Comparison of ENCODE assay signal across 1 cellular context in genomic region chr13:101576977-101577376, GRCh38.
TF ChIP-seq lines count a peak whose summit lies in the region.

No MANE protein-coding gene starts in this region.

TF ChIP-seq in HepG2, 621 proteins besides CTCF, POLR2A, EP300 and RAD21 (continued from another document and continues in another):
- 0 out of 4 replicates have a peak, but pooled peaks of 1 of the 2 experiments have one; percentile 17 for TF ChIP-seq KLF16 (CRISPR knock-in tag; IDR thresholded peaks at IDR 0.05)
- TF ChIP-seq GABPB1 (CRISPR knock-in tag; IDR thresholded peaks at IDR 0.05), result peak; percentile 25; the same call in 1 of the 2 replicates
- TF ChIP-seq HNF4G (IDR thresholded peaks at IDR 0.05; ENCODE audit: borderline replicate concordance, low read depth, low read length), result peak; percentile 51; the same call in 1 of the 2 replicates
- TF ChIP-seq HNF4G (CRISPR knock-in tag; IDR thresholded peaks at IDR 0.05; ENCODE audit: borderline replicate concordance, low read depth), result no peak
- peak; percentile 35; the same call in 1 of the 2 replicates for TF ChIP-seq MIER2 (CRISPR knock-in tag; IDR thresholded peaks at IDR 0.05)
- TF ChIP-seq XBP1 (CRISPR knock-in tag; IDR thresholded peaks at IDR 0.05), result no peak
- peak; percentile 89; the same call in 1 of the 2 replicates for TF ChIP-seq AHDC1 (CRISPR knock-in tag; IDR thresholded peaks at IDR 0.05; ENCODE audit: borderline replicate concordance)
- peak; percentile 94 for TF ChIP-seq FOXP1 (IDR thresholded peaks at IDR 0.05)
- peak; percentile 99 for TF ChIP-seq FOXP1 (CRISPR knock-in tag; IDR thresholded peaks at IDR 0.05)
- no peak for TF ChIP-seq SIN3B (IDR thresholded peaks at IDR 0.05; ENCODE audit: low read length)
- TF ChIP-seq MEF2D (CRISPR knock-in tag; IDR thresholded peaks at IDR 0.05), result 0 out of 2 replicates have a peak, but pooled peaks have one; percentile 21
- TF ChIP-seq ZNF768 (CRISPR knock-in tag; IDR thresholded peaks at IDR 0.05), result no peak
- 0 out of 2 replicates have a peak, but pooled peaks have one; percentile 16 for TF ChIP-seq STAG1 (CRISPR knock-in tag; IDR thresholded peaks at IDR 0.05)
- TF ChIP-seq EZH2 (conservative IDR thresholded peaks at IDR 0.05; ENCODE audit: low read depth, low read length), result no peak
- no peak for TF ChIP-seq ONECUT2 (CRISPR knock-in tag; IDR thresholded peaks at IDR 0.05)
- peak; percentile 44; the same call in 1 of the 2 replicates for TF ChIP-seq HHEX (CRISPR knock-in tag; IDR thresholded peaks at IDR 0.05)
- peak; percentile 25 for TF ChIP-seq TBL1XR1 (IDR thresholded peaks at IDR 0.05; ENCODE audit: borderline replicate concordance, low read length, partially characterized antibody)
- TF ChIP-seq GATAD2A (CRISPR knock-in tag; IDR thresholded peaks at IDR 0.05), result peak; percentile 90
- TF ChIP-seq NR2F6 (IDR thresholded peaks at IDR 0.05), result no peak
- 0 out of 2 replicates have a peak, but pooled peaks have one; percentile 16 for TF ChIP-seq NR2F6 (CRISPR knock-in tag; IDR thresholded peaks at IDR 0.05)
- TF ChIP-seq, protein P1, sequence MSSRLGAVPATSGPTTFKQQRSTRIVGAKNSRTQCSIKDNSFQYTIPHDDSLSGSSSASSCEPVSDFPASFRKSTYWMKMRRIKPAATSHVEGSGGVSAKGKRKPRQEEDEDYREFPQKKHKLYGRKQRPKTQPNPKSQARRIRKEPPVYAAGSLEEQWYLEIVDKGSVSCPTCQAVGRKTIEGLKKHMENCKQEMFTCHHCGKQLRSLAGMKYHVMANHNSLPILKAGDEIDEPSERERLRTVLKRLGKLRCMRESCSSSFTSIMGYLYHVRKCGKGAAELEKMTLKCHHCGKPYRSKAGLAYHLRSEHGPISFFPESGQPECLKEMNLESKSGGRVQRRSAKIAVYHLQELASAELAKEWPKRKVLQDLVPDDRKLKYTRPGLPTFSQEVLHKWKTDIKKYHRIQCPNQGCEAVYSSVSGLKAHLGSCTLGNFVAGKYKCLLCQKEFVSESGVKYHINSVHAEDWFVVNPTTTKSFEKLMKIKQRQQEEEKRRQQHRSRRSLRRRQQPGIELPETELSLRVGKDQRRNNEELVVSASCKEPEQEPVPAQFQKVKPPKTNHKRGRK (CRISPR knock-in tag; IDR thresholded peaks at IDR 0.05), result no peak
- TF ChIP-seq ZNF331 (CRISPR knock-in tag; IDR thresholded peaks at IDR 0.05), result peak; percentile 27; the same call in 1 of the 2 replicates
- TF ChIP-seq SALL1 (CRISPR knock-in tag; IDR thresholded peaks at IDR 0.05), result peak; percentile 89; the same call in 1 of the 2 replicates
- TF ChIP-seq ZNF790 (CRISPR knock-in tag; IDR thresholded peaks at IDR 0.05; ENCODE audit: borderline replicate concordance), result no peak
- TF ChIP-seq BHLHE40 (IDR thresholded peaks at IDR 0.05; ENCODE audit: low read length), result no peak
- peak; percentile 93 for TF ChIP-seq HNF4A (CRISPR knock-in tag; IDR thresholded peaks at IDR 0.05)
- peak; percentile 98 for TF ChIP-seq FOXO1 (CRISPR knock-in tag; IDR thresholded peaks at IDR 0.05)
- TF ChIP-seq MIXL1 (CRISPR knock-in tag; IDR thresholded peaks at IDR 0.05), result peak; percentile 83; the same call in 1 of the 2 replicates
- peak; percentile 92 for TF ChIP-seq FOXA3 (CRISPR knock-in tag; IDR thresholded peaks at IDR 0.05)
- no peak for TF ChIP-seq ZBTB43 (CRISPR knock-in tag; conservative IDR thresholded peaks at IDR 0.05)
- TF ChIP-seq HOXA9 (CRISPR knock-in tag; IDR thresholded peaks at IDR 0.05; ENCODE audit: borderline replicate concordance), result peak; percentile 73; the same call in 1 of the 2 replicates
- peak; percentile 43; the same call in 1 of the 2 replicates for TF ChIP-seq HDAC2 (CRISPR knock-in tag; IDR thresholded peaks at IDR 0.05)
- TF ChIP-seq TBX2 (CRISPR knock-in tag; IDR thresholded peaks at IDR 0.05; ENCODE audit: borderline replicate concordance), result peak; percentile 31; the same call in 1 of the 2 replicates
- TF ChIP-seq SOX6 (IDR thresholded peaks at IDR 0.05), result no peak
- peak; percentile 94 for TF ChIP-seq SOX6 (CRISPR knock-in tag; IDR thresholded peaks at IDR 0.05)
- TF ChIP-seq ZNF773 (CRISPR knock-in tag; IDR thresholded peaks at IDR 0.05; ENCODE audit: borderline replicate concordance), result no peak
- TF ChIP-seq HDAC1 (CRISPR knock-in tag; IDR thresholded peaks at IDR 0.05), result peak; percentile 49; the same call in 1 of the 2 replicates
- no peak; the same call in 1 of the 2 replicates for TF ChIP-seq TARDBP (CRISPR knock-in tag; IDR thresholded peaks at IDR 0.05)
- no peak for TF ChIP-seq ZNF337 (CRISPR knock-in tag; IDR thresholded peaks at IDR 0.05; ENCODE audit: borderline replicate concordance, low read depth)
- TF ChIP-seq ELF3 (CRISPR knock-in tag; IDR thresholded peaks at IDR 0.05), result peak; percentile 57
- no peak for TF ChIP-seq FOXA1 (IDR thresholded peaks at IDR 0.05)
- TF ChIP-seq FOXA1 (CRISPR knock-in tag; IDR thresholded peaks at IDR 0.05), result 0 out of 2 replicates have a peak, but pooled peaks have one; percentile 21
- peak; percentile 75 for TF ChIP-seq BCL6 (CRISPR knock-in tag; IDR thresholded peaks at IDR 0.05)
- no peak for TF ChIP-seq LCORL (IDR thresholded peaks at IDR 0.05)
- TF ChIP-seq LCORL (CRISPR knock-in tag; IDR thresholded peaks at IDR 0.05), result peak; percentile 39; the same call in 1 of the 2 replicates
- no peak for TF ChIP-seq JUND (CRISPR knock-in tag; IDR thresholded peaks at IDR 0.05)
- TF ChIP-seq CREB1 (IDR thresholded peaks at IDR 0.05), result no peak
- peak; percentile 24; the same call in 1 of the 2 replicates for TF ChIP-seq CREB1 (CRISPR knock-in tag; IDR thresholded peaks at IDR 0.05)
- 0 out of 2 replicates have a peak, but pooled peaks have one; percentile 15 for TF ChIP-seq NCOR1 (IDR thresholded peaks at IDR 0.05; ENCODE audit: borderline replicate concordance, low read length)
- peak; percentile 95 for TF ChIP-seq SOX5 (CRISPR knock-in tag; IDR thresholded peaks at IDR 0.05; ENCODE audit: borderline replicate concordance)
- TF ChIP-seq, protein P2, sequence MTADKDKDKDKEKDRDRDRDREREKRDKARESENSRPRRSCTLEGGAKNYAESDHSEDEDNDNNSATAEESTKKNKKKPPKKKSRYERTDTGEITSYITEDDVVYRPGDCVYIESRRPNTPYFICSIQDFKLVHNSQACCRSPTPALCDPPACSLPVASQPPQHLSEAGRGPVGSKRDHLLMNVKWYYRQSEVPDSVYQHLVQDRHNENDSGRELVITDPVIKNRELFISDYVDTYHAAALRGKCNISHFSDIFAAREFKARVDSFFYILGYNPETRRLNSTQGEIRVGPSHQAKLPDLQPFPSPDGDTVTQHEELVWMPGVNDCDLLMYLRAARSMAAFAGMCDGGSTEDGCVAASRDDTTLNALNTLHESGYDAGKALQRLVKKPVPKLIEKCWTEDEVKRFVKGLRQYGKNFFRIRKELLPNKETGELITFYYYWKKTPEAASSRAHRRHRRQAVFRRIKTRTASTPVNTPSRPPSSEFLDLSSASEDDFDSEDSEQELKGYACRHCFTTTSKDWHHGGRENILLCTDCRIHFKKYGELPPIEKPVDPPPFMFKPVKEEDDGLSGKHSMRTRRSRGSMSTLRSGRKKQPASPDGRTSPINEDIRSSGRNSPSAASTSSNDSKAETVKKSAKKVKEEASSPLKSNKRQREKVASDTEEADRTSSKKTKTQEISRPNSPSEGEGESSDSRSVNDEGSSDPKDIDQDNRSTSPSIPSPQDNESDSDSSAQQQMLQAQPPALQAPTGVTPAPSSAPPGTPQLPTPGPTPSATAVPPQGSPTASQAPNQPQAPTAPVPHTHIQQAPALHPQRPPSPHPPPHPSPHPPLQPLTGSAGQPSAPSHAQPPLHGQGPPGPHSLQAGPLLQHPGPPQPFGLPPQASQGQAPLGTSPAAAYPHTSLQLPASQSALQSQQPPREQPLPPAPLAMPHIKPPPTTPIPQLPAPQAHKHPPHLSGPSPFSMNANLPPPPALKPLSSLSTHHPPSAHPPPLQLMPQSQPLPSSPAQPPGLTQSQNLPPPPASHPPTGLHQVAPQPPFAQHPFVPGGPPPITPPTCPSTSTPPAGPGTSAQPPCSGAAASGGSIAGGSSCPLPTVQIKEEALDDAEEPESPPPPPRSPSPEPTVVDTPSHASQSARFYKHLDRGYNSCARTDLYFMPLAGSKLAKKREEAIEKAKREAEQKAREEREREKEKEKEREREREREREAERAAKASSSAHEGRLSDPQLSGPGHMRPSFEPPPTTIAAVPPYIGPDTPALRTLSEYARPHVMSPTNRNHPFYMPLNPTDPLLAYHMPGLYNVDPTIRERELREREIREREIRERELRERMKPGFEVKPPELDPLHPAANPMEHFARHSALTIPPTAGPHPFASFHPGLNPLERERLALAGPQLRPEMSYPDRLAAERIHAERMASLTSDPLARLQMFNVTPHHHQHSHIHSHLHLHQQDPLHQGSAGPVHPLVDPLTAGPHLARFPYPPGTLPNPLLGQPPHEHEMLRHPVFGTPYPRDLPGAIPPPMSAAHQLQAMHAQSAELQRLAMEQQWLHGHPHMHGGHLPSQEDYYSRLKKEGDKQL (CRISPR knock-in tag; IDR thresholded peaks at IDR 0.05; ENCODE audit: low read depth), result peak; percentile 77; the same call in 1 of the 2 replicates
- TF ChIP-seq SP5 (CRISPR knock-in tag; IDR thresholded peaks at IDR 0.05; ENCODE audit: borderline replicate concordance, low read depth), result no peak
- no peak for TF ChIP-seq GTF3A (CRISPR knock-in tag; conservative IDR thresholded peaks at IDR 0.05)
- TF ChIP-seq, protein P3, sequence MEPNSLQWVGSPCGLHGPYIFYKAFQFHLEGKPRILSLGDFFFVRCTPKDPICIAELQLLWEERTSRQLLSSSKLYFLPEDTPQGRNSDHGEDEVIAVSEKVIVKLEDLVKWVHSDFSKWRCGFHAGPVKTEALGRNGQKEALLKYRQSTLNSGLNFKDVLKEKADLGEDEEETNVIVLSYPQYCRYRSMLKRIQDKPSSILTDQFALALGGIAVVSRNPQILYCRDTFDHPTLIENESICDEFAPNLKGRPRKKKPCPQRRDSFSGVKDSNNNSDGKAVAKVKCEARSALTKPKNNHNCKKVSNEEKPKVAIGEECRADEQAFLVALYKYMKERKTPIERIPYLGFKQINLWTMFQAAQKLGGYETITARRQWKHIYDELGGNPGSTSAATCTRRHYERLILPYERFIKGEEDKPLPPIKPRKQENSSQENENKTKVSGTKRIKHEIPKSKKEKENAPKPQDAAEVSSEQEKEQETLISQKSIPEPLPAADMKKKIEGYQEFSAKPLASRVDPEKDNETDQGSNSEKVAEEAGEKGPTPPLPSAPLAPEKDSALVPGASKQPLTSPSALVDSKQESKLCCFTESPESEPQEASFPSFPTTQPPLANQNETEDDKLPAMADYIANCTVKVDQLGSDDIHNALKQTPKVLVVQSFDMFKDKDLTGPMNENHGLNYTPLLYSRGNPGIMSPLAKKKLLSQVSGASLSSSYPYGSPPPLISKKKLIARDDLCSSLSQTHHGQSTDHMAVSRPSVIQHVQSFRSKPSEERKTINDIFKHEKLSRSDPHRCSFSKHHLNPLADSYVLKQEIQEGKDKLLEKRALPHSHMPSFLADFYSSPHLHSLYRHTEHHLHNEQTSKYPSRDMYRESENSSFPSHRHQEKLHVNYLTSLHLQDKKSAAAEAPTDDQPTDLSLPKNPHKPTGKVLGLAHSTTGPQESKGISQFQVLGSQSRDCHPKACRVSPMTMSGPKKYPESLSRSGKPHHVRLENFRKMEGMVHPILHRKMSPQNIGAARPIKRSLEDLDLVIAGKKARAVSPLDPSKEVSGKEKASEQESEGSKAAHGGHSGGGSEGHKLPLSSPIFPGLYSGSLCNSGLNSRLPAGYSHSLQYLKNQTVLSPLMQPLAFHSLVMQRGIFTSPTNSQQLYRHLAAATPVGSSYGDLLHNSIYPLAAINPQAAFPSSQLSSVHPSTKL (CRISPR knock-in tag; IDR thresholded peaks at IDR 0.05), result peak; percentile 91
- no peak for TF ChIP-seq ZNF446 (CRISPR knock-in tag; IDR thresholded peaks at IDR 0.05)
